In genomic region chr6:46645265-46645664, GRCh38 we compare ENCODE assay signal across 28 cellular contexts. TPM values are rescaled to one million over a fixed set of nuclear protein-coding genes. Genes with fewer than 3 reads are reported as not detected.
"Had no signal": no experiment of that assay in that cellular context is flagged by ENCODE, and none has a peak within 500 bp of the region (broad histone marks: within the 10 kb centered on the region; RNA-seq: fewer than 3 reads in every experiment).

No MANE protein-coding gene starts in this region.

- ATAC-seq: foreskin keratinocyte; gastroesophageal sphincter; heart left ventricle; left cardiac atrium; lower lobe of right lung; natural killer cell; psoas muscle; right cardiac atrium; stimulated activated memory B cell treated with anti-CD40 and anti-IgM and Interleukin-4, amounts not matched to agents 10 μg/mL and 1 μg/mL and 100 μg/mL, for 72 hours; stimulated activated naive CD8-positive, alpha-beta T cell treated with anti-CD3 and anti-CD28 coated beads, Interleukin-15, Interleukin-2, amounts not matched to agents 100 U/mL and 50 U/mL, for 24 hours had no signal

- H3K27me3 ChIP-seq: esophagus muscularis mucosa, foreskin keratinocyte, gastroesophageal sphincter, heart left ventricle, ovary, spleen, testis, tibial artery, upper lobe of left lung had no signal

- H3K36me3 ChIP-seq: esophagus muscularis mucosa, gastroesophageal sphincter, heart left ventricle, left ventricle myocardium inferior, lower lobe of right lung, ovary, spleen, tibial artery, upper lobe of left lung had no signal

- H3K27ac ChIP-seq: coronary artery, esophagus muscularis mucosa, foreskin keratinocyte, gastroesophageal sphincter, heart left ventricle, left ventricle myocardium inferior, lower lobe of right lung, ovary, psoas muscle, skin epidermis, spleen, testis, tibial artery, upper lobe of left lung had no signal

- H3K9me3 ChIP-seq: esophagus muscularis mucosa, gastroesophageal sphincter, left ventricle myocardium inferior, lower lobe of right lung, ovary, psoas muscle, spleen, testis, tibial artery, upper lobe of left lung had no signal

- DNase-seq: dermis blood vessel endothelial cell; effector memory CD4-positive, alpha-beta T cell; foreskin keratinocyte; heart left ventricle; hippocampal formation; left cardiac atrium; left ventricle myocardium inferior; lower lobe of right lung; natural killer cell; occipital lobe; ovary; posterior cingulate gyrus; psoas muscle; right cardiac atrium; spleen; stimulated activated CD4-positive, alpha-beta T cell treated with anti-CD3 and anti-CD28 coated beads, Interleukin-4, amount 100 ng/mL, for 4 hours; stimulated activated naive CD8-positive, alpha-beta T cell treated with anti-CD3 and anti-CD28 coated beads, Interleukin-15, Interleukin-2, amounts not matched to agents 100 U/mL and 50 U/mL, for 24 hours; substantia nigra; testis; tibial artery; upper lobe of left lung had no signal

- H3K4me3 ChIP-seq: coronary artery, esophagus muscularis mucosa, gastroesophageal sphincter, heart left ventricle, left ventricle myocardium inferior, lower lobe of right lung, ovary, psoas muscle, skin epidermis, spleen, testis, tibial artery, upper lobe of left lung had no signal

- H3K4me1 ChIP-seq: heart left ventricle, left ventricle myocardium inferior, lower lobe of right lung, psoas muscle, spleen, testis, tibial artery, upper lobe of left lung had no signal

RNA-seq across cellular contexts. Expression of gene CYP39A1, which starts 7.4 kb away (rescaled TPM):
- total RNA-seq: endothelial cell of umbilical vein, mononuclear cell, natural killer cell had no signal

RNA-seq across cellular contexts. Expression of gene TDRD6, which starts 42.4 kb away (rescaled TPM):
- total RNA-seq: endothelial cell of umbilical vein, mononuclear cell, natural killer cell had no signal
